ENCODE assay signal across 8 cellular contexts in the genomic region with DNA sequence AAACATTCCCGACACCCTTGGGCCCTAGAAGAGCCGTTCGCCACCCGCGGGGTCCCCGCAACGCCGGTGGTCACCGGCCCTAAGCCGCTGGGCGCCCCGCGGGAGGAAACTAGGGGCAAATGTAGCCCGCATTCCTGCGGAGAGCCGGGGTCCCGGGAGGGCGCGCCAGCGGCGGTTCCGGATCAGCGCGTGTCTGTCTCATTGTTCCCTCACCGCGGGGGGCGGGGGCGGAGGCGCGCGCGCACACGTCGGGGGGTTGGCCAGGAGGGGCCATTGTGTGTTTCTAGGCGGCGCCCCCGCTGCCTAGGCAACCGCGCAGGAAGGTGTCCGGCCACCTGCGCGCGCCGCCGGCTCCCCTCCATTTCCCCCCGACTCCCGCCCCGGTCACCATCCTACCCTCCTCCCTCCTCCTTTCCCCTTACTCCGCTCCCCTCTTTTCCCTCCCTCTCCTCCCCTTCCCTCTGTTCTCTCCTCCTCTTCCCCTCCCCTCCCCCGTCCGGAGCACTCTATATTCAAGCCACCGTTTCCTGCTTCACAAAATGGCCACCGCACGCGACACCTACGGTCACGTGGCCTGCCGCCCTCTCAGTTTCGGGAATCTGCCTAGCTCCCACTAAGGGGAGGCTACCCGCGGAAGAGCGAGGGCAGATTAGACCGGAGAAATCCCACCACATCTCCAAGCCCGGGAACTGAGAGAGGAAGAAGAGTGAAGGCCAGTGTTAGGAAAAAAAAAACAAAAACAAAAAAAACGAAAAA. TPM values are rescaled to one million over a fixed set of nuclear protein-coding genes. Genes with fewer than 3 reads are reported as not detected.
DNase-seq lines count a peak whose midpoint lies in the region; ATAC-seq lines count a peak whose summit lies in the region.

No MANE protein-coding gene starts in this region.

- H3K27ac ChIP-seq in cingulate gyrus (ENCODE audit: low read depth, low read length) (peak overlapping the region; percentile 100), layer of hippocampus (ENCODE audit: low read depth, low read length) (peak overlapping the region; percentile 100)

- DNase-seq in AG08396 (ENCODE audit: low spot score) (peak; percentile 90), NCI-H460 (ENCODE audit: extremely low read depth, low read depth) (peak; percentile 89)
- peak; percentile 84 to 90 for DNase-seq in activated CD4-positive, alpha-beta T cell treated with anti-CD3 and anti-CD28 coated beads for 4 hours
- DNase-seq in stimulated activated CD4-positive, alpha-beta T cell treated with anti-CD3 and anti-CD28 coated beads, Interleukin-1b, Interleukin-23, amount 100 ng/mL, for 4 hours (ENCODE audit: low read depth in 2 of 2) = peak; percentile 77 to 90

- H3K27me3 ChIP-seq in layer of hippocampus (ENCODE audit: control insufficient read depth, insufficient read depth, low read length) = no peaks in the 10 kb centered on the region

- ATAC-seq in GM19035 (IDR thresholded peaks at IDR 0.05; ENCODE audit: unreplicated experiment) = peak; percentile 49
- peak; percentile 59 for ATAC-seq in HG03432 (IDR thresholded peaks at IDR 0.05; ENCODE audit: unreplicated experiment)

RNA-seq across cellular contexts. Expression of a gene that starts 0.8 kb away (rescaled TPM):
- 222 and 303 TPM in 2 replicates for total RNA-seq in NCI-H460 (2014; rRNA removed; shearing (Covaris generic))
- 133 and 172 TPM in 2 replicates for polyA plus RNA-seq in NCI-H460 (2014; cell fraction: nucleus; rRNA removed)

Comparison
In these comparisons a context has a peak if more than half of its experiments do, and no peak if none do; other contexts are left out.
1. Peak in every context shown above with its lines: DNase-seq, ATAC-seq and H3K27ac ChIP-seq.